ENCODE assay signal across 5 cellular contexts in genomic region chr3:10676905-10677304, GRCh38.
"Had no signal": no experiment of that assay in that cellular context is flagged by ENCODE, and none has a peak within 500 bp of the region (broad histone marks: within the 10 kb centered on the region; RNA-seq: fewer than 3 reads in every experiment).

No MANE protein-coding gene starts in this region.

- H3K4me3 ChIP-seq: K562 had no signal

- DNase-seq: IMR-90, KBM-7 had no signal

- H3K27ac ChIP-seq: HL-60 had no signal

- FAIRE-seq: HTR-8/SVneo, K562 had no signal

- ATAC-seq: K562 had no signal
